Comparison of ENCODE assay signal across 19 cellular contexts in genomic region chr19:42540071-42540553, GRCh38. TPM values are rescaled to one million over a fixed set of nuclear protein-coding genes. Genes with fewer than 3 reads are reported as not detected.
DNase-seq lines count a peak whose midpoint lies in the region; ATAC-seq and TF ChIP-seq lines count a peak whose summit lies in the region.
"Had no signal": no experiment of that assay in that cellular context is flagged by ENCODE, and none has a peak within 500 bp of the region (broad histone marks: within the 10 kb centered on the region; RNA-seq: fewer than 3 reads in every experiment).

No MANE protein-coding gene starts in this region.

- peak; percentile 22 for DNase-seq in DMS153 (lab: John Stamatoyannopoulos, UW)
- DNase-seq in DMS153 treated with DMSO at 0.1 percent for 48 hours (lab: John Stamatoyannopoulos, UW; ENCODE audit: unreplicated experiment): no peak
- peak; percentile 18 for DNase-seq in NCI-H1105 (lab: John Stamatoyannopoulos, UW)
- no peak for DNase-seq in WTC11 (ENCODE audit: low spot score)
- peak; percentile 55 for DNase-seq in mesenteric fat pad (ENCODE audit: low spot score)
- DNase-seq in smooth muscle cell (lab: John Stamatoyannopoulos, UW; ENCODE audit: unreplicated experiment): no peak
- DNase-seq in hippocampal formation (lab: John Stamatoyannopoulos, UW): no peak
- DNase-seq: activated naive CD4-positive, alpha-beta T cell treated with anti-CD3 and anti-CD28 coated beads, Interleukin-2, amount 50 U/mL, for 16 hours; effector memory CD4-positive, alpha-beta T cell; mammary epithelial cell; stimulated activated CD4-positive, alpha-beta T cell treated with anti-CD3 and anti-CD28 coated beads, Interleukin-4, amount 100 ng/mL, for 4 hours; upper lobe of left lung had no signal

- H3K36me3 Mint-ChIP-seq in WTC11: no peaks in the 10 kb centered on the region
- H3K36me3 Mint-ChIP-seq: CD8-positive, alpha-beta T cell had no signal

- no peak for TF ChIP-seq CTCF in WTC11 (IDR thresholded peaks at IDR 0.05)
- TF ChIP-seq CTCF in smooth muscle cell (IDR thresholded peaks at IDR 0.05; ENCODE audit: borderline replicate concordance, insufficient read depth, poor library complexity, severe bottlenecking): no peak

- no peak overlapping the region for H3K27ac Mint-ChIP-seq in WTC11
- H3K27ac Mint-ChIP-seq: CD8-positive, alpha-beta T cell had no signal

- POLR2A ChIA-PET in WTC11 (lab: Charles Lee): no interaction called here

- no peaks in the 10 kb centered on the region for H3F3A ChIP-seq in smooth muscle cell (ENCODE audit: low read depth)

- no peaks in the 10 kb centered on the region for H3K27me3 ChIP-seq in smooth muscle cell (ENCODE audit: low read depth)
- H3K27me3 ChIP-seq: upper lobe of left lung had no signal

- H3K4me1 ChIP-seq in smooth muscle cell (ENCODE audit: low read depth): peaks cover 9% of the 10 kb centered on the region
- H3K4me1 ChIP-seq: upper lobe of left lung had no signal

- H2AFZ ChIP-seq in smooth muscle cell (ENCODE audit: low read depth): no peak overlapping the region

- H3K27me3 Mint-ChIP-seq in WTC11 (ENCODE audit: low read depth): peaks cover 10% of the 10 kb centered on the region

- H3K4me2 ChIP-seq in smooth muscle cell: no peak overlapping the region

- H3K79me2 ChIP-seq in smooth muscle cell (ENCODE audit: low read depth): no peaks in the 10 kb centered on the region

- H3K4me1 Mint-ChIP-seq in WTC11: peaks cover 28% of the 10 kb centered on the region

- no peak overlapping the region for H3K9ac ChIP-seq in smooth muscle cell (ENCODE audit: low read depth)

- CTCF ChIA-PET in WTC11 (lab: Charles Lee): interaction anchor here (0.6 to 2.6 kb wide), 14 partner anchors 9 to 116 kb away, joined by 3 to 18 read pairs (median 4); partner anchors contain the start of gene CEACAM1

- no peak overlapping the region for H3K4me3 ChIP-seq in smooth muscle cell
- H3K4me3 ChIP-seq: K562, upper lobe of left lung had no signal

- no peak overlapping the region for H3K27ac ChIP-seq in smooth muscle cell (ENCODE audit: low read depth)
- H3K27ac ChIP-seq: 22Rv1, neutrophil, upper lobe of left lung had no signal

- H3K9me3 ChIP-seq in smooth muscle cell (replicated peaks; ENCODE audit: low read depth): no peaks in the 10 kb centered on the region
- H3K9me3 ChIP-seq: neutrophil, upper lobe of left lung had no signal

- H3K9me3 Mint-ChIP-seq in WTC11: no peaks in the 10 kb centered on the region
- H3K9me3 Mint-ChIP-seq: CD8-positive, alpha-beta T cell had no signal

- WGBS in smooth muscle cell (ENCODE audit: low lambda C conversion rate): 74% methylated on average over 8 of the region's 8 CpGs

- no peak overlapping the region for H3K4me3 Mint-ChIP-seq in WTC11
- H3K4me3 Mint-ChIP-seq: CD8-positive, alpha-beta T cell had no signal

- no peaks in the 10 kb centered on the region for H3K36me3 ChIP-seq in smooth muscle cell (ENCODE audit: low read depth)
- H3K36me3 ChIP-seq: neutrophil, upper lobe of left lung had no signal

- ATAC-seq in WTC11: peak; percentile 38
- ATAC-seq in GM18498 (IDR thresholded peaks at IDR 0.05; ENCODE audit: unreplicated experiment): no peak
- ATAC-seq: CD8-positive, alpha-beta T cell; K562; sciatic nerve; SK-N-SH treated with all-trans-retinoic acid at 6 μM for 48 hours had no signal

- H4K20me1 ChIP-seq in smooth muscle cell (ENCODE audit: low read depth): no peaks in the 10 kb centered on the region

TF ChIP-seq in WTC11, 78 proteins besides CTCF, POLR2A, EP300 and RAD21 (continues in another document):
- no peak for TF ChIP-seq MLX (CRISPR knock-in tag; IDR thresholded peaks at IDR 0.05)
- TF ChIP-seq ZNF317 (CRISPR knock-in tag; IDR thresholded peaks at IDR 0.05; ENCODE audit: borderline replicate concordance, low read depth): no peak
- no peak for TF ChIP-seq GABPB1 (CRISPR knock-in tag; IDR thresholded peaks at IDR 0.05)
- no peak for TF ChIP-seq ZNF532 (CRISPR knock-in tag; IDR thresholded peaks at IDR 0.05; ENCODE audit: borderline replicate concordance)
- no peak for TF ChIP-seq ZNF121 (CRISPR knock-in tag; IDR thresholded peaks at IDR 0.05)
- TF ChIP-seq MYBL2 (CRISPR knock-in tag; IDR thresholded peaks at IDR 0.05): no peak
- TF ChIP-seq KAT7 (CRISPR knock-in tag; IDR thresholded peaks at IDR 0.05; ENCODE audit: borderline replicate concordance): no peak
- no peak for TF ChIP-seq AFF4 (CRISPR knock-in tag; IDR thresholded peaks at IDR 0.05; ENCODE audit: borderline replicate concordance)
- TF ChIP-seq NFYB (CRISPR knock-in tag; conservative IDR thresholded peaks at IDR 0.05; ENCODE audit: low read depth): no peak
- no peak for TF ChIP-seq ZNF396 (CRISPR knock-in tag; IDR thresholded peaks at IDR 0.05; ENCODE audit: borderline replicate concordance)
- no peak for TF ChIP-seq FOXJ3 (CRISPR knock-in tag; IDR thresholded peaks at IDR 0.05; ENCODE audit: borderline replicate concordance)

RNA-seq across cellular contexts. Expression of gene CEACAM1, which starts 11.8 kb away (rescaled TPM):
- total RNA-seq in WTC11 (2021) (0.82 to 2.0 TPM (median 1.2 TPM) in 3 replicates), mesenteric fat pad (25.6 TPM), smooth muscle cell (0.36 and 4.5 TPM in 2 replicates)
- polyA plus RNA-seq in smooth muscle cell: 0.31 and 1.2 TPM in 2 replicates

RNA-seq across cellular contexts. Expression of gene CEACAM8, which starts 54.6 kb away (rescaled TPM):
- total RNA-seq in WTC11 (2021) (not detected in 3 replicates), mesenteric fat pad (0.13 TPM), smooth muscle cell (not detected in 2 replicates)
- polyA plus RNA-seq in smooth muscle cell: not detected in 2 replicates
- total RNA-seq: CD8-positive, alpha-beta T cell; K562; mammary epithelial cell had no signal
- polyA plus RNA-seq: K562, mammary epithelial cell had no signal

Comparison
In these comparisons a context has a peak if more than half of its experiments do, and no peak if none do; other contexts are left out.
1. DNase-seq: peak in DMS153 (single experiment), NCI-H1105 (single experiment) and mesenteric fat pad (single experiment); none in DMS153 treated with DMSO at 0.1 percent for 48 hours (single experiment), WTC11 (single experiment), smooth muscle cell (single experiment) and hippocampal formation (0 of 2).